1 cellular context compared by ENCODE assay signal in genomic region chr5:181260720-181261319, GRCh38.
TF ChIP-seq lines count a peak whose summit lies in the region.

TSS of gene TRIM52 (minus strand) at chr5:181261143. CDS start at chr5:181260813, 330 bp downstream.

TF ChIP-seq in K562, 482 proteins besides CTCF, POLR2A, EP300 and RAD21 (continued from another document and continues in another):
- TF ChIP-seq ZBTB9 (CRISPR knock-in tag; IDR thresholded peaks at IDR 0.05), result no peak
- no peak for TF ChIP-seq HSF4 (CRISPR knock-in tag; IDR thresholded peaks at IDR 0.05; ENCODE audit: borderline replicate concordance)
- TF ChIP-seq ZNF780A (CRISPR knock-in tag; IDR thresholded peaks at IDR 0.05), result no peak
- peak; percentile 84 to 96; a peak in 3 of 4 replicates for TF ChIP-seq SIN3A (IDR thresholded peaks at IDR 0.05; ENCODE audit: borderline replicate concordance in 2 of 2, control insufficient read depth in 1 of 2, low read depth in 2 of 2, low read length in 2 of 2)
- peak; percentile 89 for TF ChIP-seq TBP (optimal IDR thresholded peaks at IDR 0.05; ENCODE audit: low read depth, low read length)
- no peak for TF ChIP-seq STAG1 (CRISPR knock-in tag; IDR thresholded peaks at IDR 0.05; ENCODE audit: borderline replicate concordance)
- TF ChIP-seq SRSF9 (IDR thresholded peaks at IDR 0.05; ENCODE audit: borderline replicate concordance, low read depth, low read length), result no peak
- TF ChIP-seq ZNF224 (CRISPR knock-in tag; IDR thresholded peaks at IDR 0.05), result peak; percentile 57; the same call in 1 of the 2 replicates
- TF ChIP-seq HDAC3 (IDR thresholded peaks at IDR 0.05; ENCODE audit: borderline replicate concordance, partially characterized antibody), result no peak
- TF ChIP-seq ZNF668 (CRISPR knock-in tag; IDR thresholded peaks at IDR 0.05), result no peak
- TF ChIP-seq CAMTA2 (CRISPR knock-in tag; conservative IDR thresholded peaks at IDR 0.05), result no peak
- no peak for TF ChIP-seq U2AF1 (optimal IDR thresholded peaks at IDR 0.05; ENCODE audit: low read depth, low read length)
- TF ChIP-seq SFPQ (IDR thresholded peaks at IDR 0.05; ENCODE audit: low read depth, low read length), result no peak
- no peak for TF ChIP-seq ZNF324 (CRISPR knock-in tag; IDR thresholded peaks at IDR 0.05)
- peak in 1 of 2 experiments; percentile 84; a peak in 2 of 4 replicates for TF ChIP-seq TBL1XR1 (IDR thresholded peaks at IDR 0.05; ENCODE audit: low read length in 2 of 2)
- no peak for TF ChIP-seq FOXM1 (IDR thresholded peaks at IDR 0.05; ENCODE audit: low read depth)
- peak; percentile 83; the same call in 1 of the 2 replicates for TF ChIP-seq FOXM1 (CRISPR knock-in tag; IDR thresholded peaks at IDR 0.05; ENCODE audit: low read depth)
- no peak for TF ChIP-seq ZNF316 (IDR thresholded peaks at IDR 0.05)
- 0 out of 2 replicates have a peak, but pooled peaks have one; percentile 22 for TF ChIP-seq ATF6 (CRISPR knock-in tag; IDR thresholded peaks at IDR 0.05)
- peak in 1 of 2 experiments; percentile 33 for TF ChIP-seq E2F6 (IDR thresholded peaks at IDR 0.05; ENCODE audit: borderline replicate concordance in 1 of 2, extremely low read depth in 1 of 2, insufficient read depth in 1 of 2, insufficient read length in 1 of 2, low read depth in 1 of 2, low read length in 1 of 2, poor library complexity in 1 of 2, severe bottlenecking in 1 of 2)
- no peak for TF ChIP-seq SMAD3 (CRISPR knock-in tag; conservative IDR thresholded peaks at IDR 0.05)
- TF ChIP-seq FOXK2 (conservative IDR thresholded peaks at IDR 0.05 in 1 of 2, IDR thresholded peaks at IDR 0.05 in 1 of 2; ENCODE audit: low read depth in 2 of 2), result peak in 1 of 2 experiments; percentile 60; a peak in 2 of 4 replicates
- 0 out of 2 replicates have a peak, but pooled peaks have one; percentile 46 for TF ChIP-seq E2F5 (CRISPR knock-in tag; IDR thresholded peaks at IDR 0.05)
- TF ChIP-seq ZSCAN29 (IDR thresholded peaks at IDR 0.05), result no peak
- TF ChIP-seq ETV6 (IDR thresholded peaks at IDR 0.05; ENCODE audit: borderline replicate concordance in 1 of 2, low read depth in 2 of 2, low read length in 1 of 2), result peak in 1 of 2 experiments; percentile 52; a peak in 1 of 4 replicates
- TF ChIP-seq ETV6 (CRISPR knock-in tag; IDR thresholded peaks at IDR 0.05; ENCODE audit: borderline replicate concordance), result no peak
- TF ChIP-seq AFF4 (CRISPR knock-in tag; IDR thresholded peaks at IDR 0.05), result no peak
- no peak for TF ChIP-seq RBFOX2 (IDR thresholded peaks at IDR 0.05; ENCODE audit: low read depth, low read length)
- peak; percentile 42; the same call in 1 of the 2 replicates for TF ChIP-seq TOE1 (IDR thresholded peaks at IDR 0.05; ENCODE audit: borderline replicate concordance)
- no peak for TF ChIP-seq TOE1 (CRISPR knock-in tag; IDR thresholded peaks at IDR 0.05; ENCODE audit: borderline replicate concordance, low read depth)
- no peak for TF ChIP-seq ZNF239 (CRISPR knock-in tag; IDR thresholded peaks at IDR 0.05)
- no peak for TF ChIP-seq THRAP3 (IDR thresholded peaks at IDR 0.05; ENCODE audit: borderline replicate concordance)
- TF ChIP-seq RNF2 (IDR thresholded peaks at IDR 0.05), result 0 out of 2 replicates have a peak, but pooled peaks have one; percentile 39
- no peak for TF ChIP-seq TRIM25 (IDR thresholded peaks at IDR 0.05; ENCODE audit: borderline replicate concordance)
- no peak for TF ChIP-seq USF2 (CRISPR knock-in tag; IDR thresholded peaks at IDR 0.05)
- no peak for TF ChIP-seq ZNF644 (tag; IDR thresholded peaks at IDR 0.05; ENCODE audit: low read depth)
- no peak for TF ChIP-seq ZKSCAN8 (CRISPR knock-in tag; IDR thresholded peaks at IDR 0.05)
- 0 out of 2 replicates have a peak, but pooled peaks have one; percentile 3 for TF ChIP-seq NFE2 (IDR thresholded peaks at IDR 0.05; ENCODE audit: low read depth)
- no peak for TF ChIP-seq ZNF347 (CRISPR knock-in tag; IDR thresholded peaks at IDR 0.05; ENCODE audit: low read depth)
- TF ChIP-seq SMARCB1 (IDR thresholded peaks at IDR 0.05; ENCODE audit: insufficient read length, low read depth), result no peak
- TF ChIP-seq ZNF280A (IDR thresholded peaks at IDR 0.05; ENCODE audit: low read depth, partially characterized antibody), result no peak
- TF ChIP-seq ZMIZ1 (IDR thresholded peaks at IDR 0.05; ENCODE audit: low read depth in 2 of 2, low read length in 2 of 2), result no peak
- TF ChIP-seq MCM7 (IDR thresholded peaks at IDR 0.05), result no peak
- TF ChIP-seq PTTG1 (tag; IDR thresholded peaks at IDR 0.05; ENCODE audit: low read depth), result no peak
- no peak for TF ChIP-seq TGIF2 (CRISPR knock-in tag; IDR thresholded peaks at IDR 0.05)
